29 cellular contexts compared by ENCODE assay signal in genomic region chr4:124961138-124961750, GRCh38.
"Had no signal": no experiment of that assay in that cellular context is flagged by ENCODE, and none has a peak within 500 bp of the region (broad histone marks: within the 10 kb centered on the region; RNA-seq: fewer than 3 reads in every experiment).

No MANE protein-coding gene starts in this region.

- H3K9me3 ChIP-seq: ovary, thyroid gland had no signal

- DNase-seq: dermis blood vessel endothelial cell; effector memory CD4-positive, alpha-beta T cell; erythroblast; esophagus squamous epithelium; foreskin melanocyte; glutamatergic neuron; heart right ventricle; hippocampal formation; immature natural killer cell; islet precursor cell; kidney glomerular epithelial cell; left colon; left ventricle myocardium inferior; lower lobe of right lung; natural killer cell; occipital lobe; ovary; posterior cingulate gyrus; psoas muscle; right cardiac atrium; sigmoid colon; stimulated activated CD4-positive, alpha-beta T cell treated with anti-CD3 and anti-CD28 coated beads, Interleukin-2, amount 100 ng/mL, for 24 hours; stimulated activated CD4-positive, alpha-beta T cell treated with anti-CD3 and anti-CD28 coated beads, Interleukin-4, amount 100 ng/mL, for 24 hours; stimulated activated naive CD4-positive, alpha-beta T cell treated with Interleukin-2 at 50 U/mL for 16 hours; stomach; thyroid gland; trophoblast cell had no signal

- H3K4me3 ChIP-seq: esophagus squamous epithelium, heart right ventricle, left ventricle myocardium inferior, lower lobe of right lung, ovary, psoas muscle, sigmoid colon, stomach, thyroid gland, vagina had no signal

- H3K4me1 ChIP-seq: esophagus squamous epithelium, heart right ventricle, left ventricle myocardium inferior, lower lobe of right lung, psoas muscle, sigmoid colon, stomach, thyroid gland, vagina had no signal

- H3K27ac ChIP-seq: esophagus squamous epithelium, heart right ventricle, left ventricle myocardium inferior, lower lobe of right lung, ovary, psoas muscle, sigmoid colon, stomach, thyroid gland, vagina had no signal

- H3K36me3 ChIP-seq: esophagus squamous epithelium, heart right ventricle, lower lobe of right lung, ovary, sigmoid colon, stomach, thyroid gland, vagina had no signal

- ATAC-seq: heart right ventricle; left colon; lower lobe of right lung; natural killer cell; psoas muscle; right cardiac atrium; stimulated activated effector memory CD8-positive, alpha-beta T cell treated with anti-CD3 and anti-CD28 coated beads, Interleukin-12 subunit alpha, Interleukin-12 subunit beta, amount 100 ng/mL, for 72 hours had no signal
